ENCODE assay signal across 9 cellular contexts in genomic region chr1:210360852-210361477, GRCh38. TPM values are rescaled to one million over a fixed set of nuclear protein-coding genes. Genes with fewer than 3 reads are reported as not detected.
A peak's percentile ranks its signal among the peaks of the same experiment; 100 is the strongest.
DNase-seq lines count a peak whose midpoint lies in the region; ATAC-seq and TF ChIP-seq lines count a peak whose summit lies in the region.
"Had no signal": no experiment of that assay in that cellular context is flagged by ENCODE, and none has a peak within 500 bp of the region (broad histone marks: within the 10 kb centered on the region; RNA-seq: fewer than 3 reads in every experiment).

No MANE protein-coding gene starts in this region.

- in situ Hi-C loops in astrocyte of the cerebellum (cut with HindIII; ENCODE audit: low sequenced_read_pairs) (no loop called here), transverse colon (cut with MboI; ENCODE audit: low pct_ligation_motif_present in 1 of 4, low pct_unique_long_range_greater_than_20kb in 1 of 4, low sequenced_read_pairs in 3 of 4) (no loop called here)

- CTCF ChIA-PET in activated naive CD4-positive, alpha-beta T cell treated with anti-CD3 and anti-CD28 coated beads, Interleukin-2, amount 10 ng/mL, durations not matched to agents 7 days and 5 days (lab: Charles Lee), result interaction anchor here (0.6 to 3.6 kb wide), 17 partner anchors 8 to 46 kb away, joined by 3 to 27 read pairs (median 4); no protein-coding TSS in a partner anchor

- H3K4me3 Mint-ChIP-seq in CD14-positive monocyte, result no peak overlapping the region
- H3K4me3 Mint-ChIP-seq in activated naive CD4-positive, alpha-beta T cell treated with anti-CD3 and anti-CD28 coated beads, Interleukin-2, amount 10 ng/mL, durations not matched to agents 7 days and 5 days, result no peak overlapping the region
- H3K4me3 Mint-ChIP-seq: IgD-negative memory B cell had no signal

- WGBS in transverse colon (ENCODE audit: low coverage in 1 of 2), 2 donors, result 43 to 52% methylated on average over 10 of the region's 10 CpGs

- no peak overlapping the region for H3K27ac Mint-ChIP-seq in CD14-positive monocyte
- H3K27ac Mint-ChIP-seq in activated naive CD4-positive, alpha-beta T cell treated with anti-CD3 and anti-CD28 coated beads, Interleukin-2, amount 10 ng/mL, durations not matched to agents 7 days and 5 days, result no peak overlapping the region

- peaks cover 0 to 10% (median 7%) of the 10 kb centered on the region in 4 donors for H3K4me1 ChIP-seq in transverse colon

- no peaks in the 10 kb centered on the region for H3K9me3 ChIP-seq in transverse colon

- TF ChIP-seq CTCF in CD14-positive monocyte (IDR thresholded peaks at IDR 0.05) (peak; percentile 38), astrocyte of the cerebellum (IDR thresholded peaks at IDR 0.05; ENCODE audit: low read depth, low read length, missing control alignments) (peak; percentile 82), transverse colon (IDR thresholded peaks at IDR 0.05) (peak; percentile 29 to 62 (median 57))

- no peak for TF ChIP-seq EP300 in transverse colon (IDR thresholded peaks at IDR 0.05; ENCODE audit: low read depth)

- intact Hi-C loops in CD14-positive monocyte (cut with micrococcal nuclease), result no loop called here
- intact Hi-C loops in transverse colon (cut with DNase I; ENCODE audit: low total_unique reads), result no loop called here

- DNase-seq in CD14-positive monocyte (ENCODE audit: low spot score), result no peak
- peak; percentile 19 for DNase-seq in LoVo (ENCODE audit: low spot score)
- peak; percentile 50 for DNase-seq in astrocyte of the cerebellum (ENCODE audit: low read depth)
- DNase-seq in inferior parietal cortex (ENCODE audit: extremely low spot score), result peak; percentile 83
- DNase-seq in transverse colon, result no peak
- DNase-seq in NCI-H1105 (lab: John Stamatoyannopoulos, UW), result no peak
- DNase-seq in activated naive CD4-positive, alpha-beta T cell treated with anti-CD3 and anti-CD28 coated beads, Interleukin-2, amount 10 ng/mL, durations not matched to agents 7 days and 5 days, result no peak

- H3K27ac ChIP-seq in transverse colon, result no peak overlapping the region

- ATAC-seq in GM18870 (IDR thresholded peaks at IDR 0.05; ENCODE audit: unreplicated experiment), result peak; percentile 67

- no peaks in the 10 kb centered on the region for H3K27me3 ChIP-seq in transverse colon

- TF ChIP-seq POLR2A in transverse colon (IDR thresholded peaks at IDR 0.05), result no peak

- H3K36me3 Mint-ChIP-seq in CD14-positive monocyte, result no peaks in the 10 kb centered on the region
- no peaks in the 10 kb centered on the region for H3K36me3 Mint-ChIP-seq in activated naive CD4-positive, alpha-beta T cell treated with anti-CD3 and anti-CD28 coated beads, Interleukin-2, amount 10 ng/mL, durations not matched to agents 7 days and 5 days

- no peaks in the 10 kb centered on the region for H3K36me3 ChIP-seq in transverse colon

- no peaks in the 10 kb centered on the region for H3K4me1 Mint-ChIP-seq in CD14-positive monocyte
- H3K4me1 Mint-ChIP-seq in activated naive CD4-positive, alpha-beta T cell treated with anti-CD3 and anti-CD28 coated beads, Interleukin-2, amount 10 ng/mL, durations not matched to agents 7 days and 5 days, result no peaks in the 10 kb centered on the region

- peaks cover 0 to 2% (median 0%) of the 10 kb centered on the region in 3 donors for H3K27me3 Mint-ChIP-seq in CD14-positive monocyte (ENCODE audit: low read depth in 3 of 3)
- no peaks in the 10 kb centered on the region for H3K27me3 Mint-ChIP-seq in activated naive CD4-positive, alpha-beta T cell treated with anti-CD3 and anti-CD28 coated beads, Interleukin-2, amount 10 ng/mL, durations not matched to agents 7 days and 5 days
- H3K27me3 Mint-ChIP-seq: IgD-negative memory B cell had no signal

- H3K9me3 Mint-ChIP-seq in CD14-positive monocyte, result peaks cover 0 to 3% (median 0%) of the 10 kb centered on the region in 7 donors
- H3K9me3 Mint-ChIP-seq in activated naive CD4-positive, alpha-beta T cell treated with anti-CD3 and anti-CD28 coated beads, Interleukin-2, amount 10 ng/mL, durations not matched to agents 7 days and 5 days, result no peaks in the 10 kb centered on the region
- H3K9me3 Mint-ChIP-seq: IgD-negative memory B cell had no signal

- H3K4me3 ChIP-seq in astrocyte of the cerebellum (ENCODE audit: low read depth, low read length), result no peak overlapping the region
- H3K4me3 ChIP-seq in transverse colon, result no peak overlapping the region

RNA-seq across cellular contexts. Expression of gene HHAT, which starts 32.3 kb away (rescaled TPM):
- polyA plus RNA-seq in CD14-positive monocyte, result 1 to 10 TPM; 1.1 to 1.5 TPM
- 10 to 100 TPM in 1 of 4 donors, 1 to 10 TPM in 3; 2.2 to 11.6 (median 7.3) TPM for total RNA-seq in transverse colon

Comparison
In these comparisons a context has a peak if more than half of its experiments do, and no peak if none do; other contexts are left out.
1. DNase-seq: peak in LoVo (single experiment), astrocyte of the cerebellum (single experiment) and inferior parietal cortex (single experiment); none in CD14-positive monocyte (single experiment), transverse colon (single experiment), NCI-H1105 (single experiment) and activated naive CD4-positive, alpha-beta T cell treated with anti-CD3 and anti-CD28 coated beads, Interleukin-2, amount 10 ng/mL, durations not matched to agents 7 days and 5 days (single experiment).
2. Peak in every context shown above with its lines, with median percentiles within 50 percentile points of each other: CTCF ChIP-seq.